In genomic region chr9:128094950-128095544, GRCh38 we compare ENCODE assay signal across 9 cellular contexts. TPM values are rescaled to one million over a fixed set of nuclear protein-coding genes. Genes with fewer than 3 reads are reported as not detected.
A peak's percentile ranks its signal among the peaks of the same experiment; 100 is the strongest.
DNase-seq lines count a peak whose midpoint lies in the region; ATAC-seq and TF ChIP-seq lines count a peak whose summit lies in the region.
"Had no signal": no experiment of that assay in that cellular context is flagged by ENCODE, and none has a peak within 500 bp of the region (broad histone marks: within the 10 kb centered on the region; RNA-seq: fewer than 3 reads in every experiment).

No MANE protein-coding gene starts in this region.

- intact Hi-C loops in colonic mucosa (cut with DNase I) (no loop called here), natural killer cell (cut with micrococcal nuclease) (no loop called here)

- peaks cover 8% of the 10 kb centered on the region for H3K4me1 ChIP-seq in colonic mucosa

- H3K36me3 ChIP-seq in colonic mucosa = no peaks in the 10 kb centered on the region

- H3K4me1 Mint-ChIP-seq in stimulated activated naive CD8-positive, alpha-beta T cell treated with anti-CD3 and anti-CD28 coated beads, Interleukin-15, Interleukin-2, amounts not matched to agents 100 ng/mL and 50 ng/mL, for 24 hours (ENCODE audit: low read depth) = peaks cover 88% of the 10 kb centered on the region
- peaks cover 51 to 66% of the 10 kb centered on the region in 2 donors for H3K4me1 Mint-ChIP-seq in natural killer cell

- H3K36me3 Mint-ChIP-seq in stimulated activated naive CD8-positive, alpha-beta T cell treated with anti-CD3 and anti-CD28 coated beads, Interleukin-15, Interleukin-2, amounts not matched to agents 100 ng/mL and 50 ng/mL, for 24 hours (ENCODE audit: low read depth) = peaks cover 22% of the 10 kb centered on the region
- H3K36me3 Mint-ChIP-seq in natural killer cell = no peaks in the 10 kb centered on the region

- no peaks in the 10 kb centered on the region for H3K27me3 Mint-ChIP-seq in stimulated activated naive CD8-positive, alpha-beta T cell treated with anti-CD3 and anti-CD28 coated beads, Interleukin-15, Interleukin-2, amounts not matched to agents 100 ng/mL and 50 ng/mL, for 24 hours
- no peaks in the 10 kb centered on the region for H3K27me3 Mint-ChIP-seq in natural killer cell (ENCODE audit: low read depth in 2 of 2)

- H3K27ac ChIP-seq in colonic mucosa = peak overlapping the region; percentile 82

- peak overlapping the region; percentile 21 for H3K4me3 Mint-ChIP-seq in stimulated activated naive CD8-positive, alpha-beta T cell treated with anti-CD3 and anti-CD28 coated beads, Interleukin-15, Interleukin-2, amounts not matched to agents 100 ng/mL and 50 ng/mL, for 24 hours
- no peak overlapping the region for H3K4me3 Mint-ChIP-seq in natural killer cell

- ATAC-seq in stimulated activated naive CD8-positive, alpha-beta T cell treated with anti-CD3 and anti-CD28 coated beads, Interleukin-15, Interleukin-2, amounts not matched to agents 100 U/mL and 50 U/mL, for 24 hours = no peak
- ATAC-seq in natural killer cell (no peak), GM19035 (IDR thresholded peaks at IDR 0.05; ENCODE audit: unreplicated experiment) (no peak)

- H3K9me3 ChIP-seq in colonic mucosa = no peaks in the 10 kb centered on the region

- H3K9me3 Mint-ChIP-seq in stimulated activated naive CD8-positive, alpha-beta T cell treated with anti-CD3 and anti-CD28 coated beads, Interleukin-15, Interleukin-2, amounts not matched to agents 100 ng/mL and 50 ng/mL, for 24 hours = no peaks in the 10 kb centered on the region
- no peaks in the 10 kb centered on the region for H3K9me3 Mint-ChIP-seq in natural killer cell

- H3K4me3 ChIP-seq in colonic mucosa = no peak overlapping the region

- H3K27ac Mint-ChIP-seq in stimulated activated naive CD8-positive, alpha-beta T cell treated with anti-CD3 and anti-CD28 coated beads, Interleukin-15, Interleukin-2, amounts not matched to agents 100 ng/mL and 50 ng/mL, for 24 hours = peak overlapping the region; percentile 93
- peak overlapping the region; percentile 80 to 84 for H3K27ac Mint-ChIP-seq in natural killer cell

- no peak for DNase-seq in stimulated activated naive CD8-positive, alpha-beta T cell treated with anti-CD3 and anti-CD28 coated beads, Interleukin-15, Interleukin-2, amounts not matched to agents 100 U/mL and 50 U/mL, for 24 hours
- DNase-seq in colonic mucosa (no peak), natural killer cell (no peak), NCI-H146 (lab: John Stamatoyannopoulos, UW) (no peak), nucleus accumbens (lab: John Stamatoyannopoulos, UW) (no peak)
- no peak for DNase-seq in activated CD4-positive, CD25-positive, alpha-beta regulatory T cell treated with anti-CD3 and anti-CD28 coated beads, Interleukin-2, amount 50 U/mL, for 72 hours

- H3K9ac ChIP-seq in colonic mucosa (ENCODE audit: low read depth in 2 of 2, low read length in 2 of 2) = peak overlapping the region in 1 of 2 donors; percentile 79

- TF ChIP-seq CTCF in colonic mucosa (IDR thresholded peaks at IDR 0.05) (no peak), natural killer cell (IDR thresholded peaks at IDR 0.05) (no peak)

- H3K27me3 ChIP-seq in colonic mucosa = no peaks in the 10 kb centered on the region

RNA-seq across cellular contexts. Expression of gene SLC25A25, which starts 27.0 kb away (rescaled TPM):
- total RNA-seq in colonic mucosa = 10 to 100 TPM; 12.3 to 19.7 TPM
- total RNA-seq in natural killer cell = 10 to 100 TPM; 16.8 to 19.1 (median 18.9) TPM

RNA-seq across cellular contexts. Expression of gene NAIF1, which starts 27.9 kb away (rescaled TPM):
- 10 to 100 TPM; 10.8 to 11.6 TPM for total RNA-seq in colonic mucosa
- total RNA-seq in natural killer cell = 10 to 100 TPM; 11.9 to 12.6 (median 12.1) TPM

RNA-seq across cellular contexts. Expression of gene PTGES2, which starts 32.5 kb away (rescaled TPM):
- 100 to 1,000 TPM in 1 of 2 donors, 10 to 100 TPM in 1; 93.7 to 142 TPM for total RNA-seq in colonic mucosa
- total RNA-seq in natural killer cell = 10 to 100 TPM; 43.4 to 57.0 (median 53.3) TPM

RNA-seq across cellular contexts. Expression of gene LCN2, which starts 54.2 kb away (rescaled TPM):
- total RNA-seq in colonic mucosa (100 to 1,000 TPM; 162 to 374 TPM), natural killer cell (under 1 TPM in 2 of 3 donors, not detected in 1; 0.82 to 0.99 TPM)
- total RNA-seq: T-helper 2 cell treated with Interferon-gamma antibody and Interleukin-4, amounts not matched to agents 100 ng/mL and 5 ng/mL, for 36 hours had no signal
